Comparison of ENCODE assay signal across 8 cellular contexts in genomic region chr19:11268783-11269267, GRCh38. TPM values are rescaled to one million over a fixed set of nuclear protein-coding genes. Genes with fewer than 3 reads are reported as not detected.
DNase-seq lines count a peak whose midpoint lies in the region; ATAC-seq, FAIRE-seq and TF ChIP-seq lines count a peak whose summit lies in the region.

No MANE protein-coding gene starts in this region.

- no peak for ATAC-seq in A549
- ATAC-seq in GM18907 (IDR thresholded peaks at IDR 0.05; ENCODE audit: unreplicated experiment): no peak

- no peak overlapping the region for H3K27ac Mint-ChIP-seq in activated CD4-positive, alpha-beta memory T cell treated with anti-CD3 and anti-CD28 coated beads, Interleukin-2, amount 10 ng/mL, durations not matched to agents 7 days and 5 days

- no peak for TF ChIP-seq EP300 in A549 (IDR thresholded peaks at IDR 0.05)

- no peak for TF ChIP-seq POLR2A in A549 (IDR thresholded peaks at IDR 0.05; ENCODE audit: low read length)

- peak overlapping the region; percentile 0 to 51; a peak in 4 of 6 replicates for H3K27ac ChIP-seq in A549

- no peaks in the 10 kb centered on the region for H3K4me1 Mint-ChIP-seq in activated CD4-positive, alpha-beta memory T cell treated with anti-CD3 and anti-CD28 coated beads, Interleukin-2, amount 10 ng/mL, durations not matched to agents 7 days and 5 days

- H3K27me3 ChIP-seq in NT2/D1 (ENCODE audit: insufficient read depth, insufficient read length): no peaks in the 10 kb centered on the region

- no peaks in the 10 kb centered on the region for H3K36me3 ChIP-seq in NT2/D1 (ENCODE audit: insufficient read depth, insufficient read length, low read length)

- no peak overlapping the region for H3K4me2 ChIP-seq in A549

- WGBS in A549 (ENCODE audit: missing lambda C conversion rate): 58% methylated on average over 9 of the region's 10 CpGs

- H3K4me3 Mint-ChIP-seq in activated CD4-positive, alpha-beta memory T cell treated with anti-CD3 and anti-CD28 coated beads, Interleukin-2, amount 10 ng/mL, durations not matched to agents 7 days and 5 days: no peak overlapping the region

- DNase-seq in A549 (ENCODE audit: low read depth in 1 of 2, low spot score in 1 of 2): peak in 1 of 2 experiments; percentile 25
- DNase-seq in NT2/D1 (ENCODE audit: low read depth, low spot score): no peak
- DNase-seq in epidermal melanocyte (ENCODE audit: insufficient read length, low spot score): peak; percentile 45
- peak; percentile 65 for DNase-seq in mucosa of gallbladder (ENCODE audit: low spot score)
- DNase-seq in activated CD4-positive, alpha-beta memory T cell treated with anti-CD3 and anti-CD28 coated beads, Interleukin-2, amount 10 ng/mL, durations not matched to agents 7 days and 5 days: no peak
- no peak for DNase-seq in NCI-H510A treated with DMSO at 0.1 percent for 48 hours (lab: John Stamatoyannopoulos, UW)
- DNase-seq in activated T-cell treated with anti-CD3 and anti-CD28 coated beads, Interleukin-2, amount 50 U/mL, for 1 hour: no peak

- CTCF ChIA-PET in A549 (lab: Yijun Ruan, JAX): interaction anchor here (0.6 to 1.4 kb wide), 3 partner anchors 25 to 1123 kb away, joined by 3 to 5 read pairs (median 3); no protein-coding TSS in a partner anchor
- CTCF ChIA-PET in activated CD4-positive, alpha-beta memory T cell treated with anti-CD3 and anti-CD28 coated beads, Interleukin-2, amount 10 ng/mL, durations not matched to agents 7 days and 5 days (lab: Charles Lee): no interaction called here

- no peaks in the 10 kb centered on the region for H3K9me3 Mint-ChIP-seq in activated CD4-positive, alpha-beta memory T cell treated with anti-CD3 and anti-CD28 coated beads, Interleukin-2, amount 10 ng/mL, durations not matched to agents 7 days and 5 days

- peaks cover 24% of the 10 kb centered on the region for H3K4me1 ChIP-seq in A549
- peaks cover 4% of the 10 kb centered on the region for H3K4me1 ChIP-seq in NT2/D1 (ENCODE audit: insufficient read depth, insufficient read length)

- no peak for FAIRE-seq in A549 (lab: Jason Lieb, UNC)

- no peaks in the 10 kb centered on the region for H3K36me3 Mint-ChIP-seq in activated CD4-positive, alpha-beta memory T cell treated with anti-CD3 and anti-CD28 coated beads, Interleukin-2, amount 10 ng/mL, durations not matched to agents 7 days and 5 days (ENCODE audit: low read depth)

- no peak for TF ChIP-seq RAD21 in A549 (conservative IDR thresholded peaks at IDR 0.05 in 1 of 2, IDR thresholded peaks at IDR 0.05 in 1 of 2)

- POLR2A ChIA-PET in A549 (lab: Yijun Ruan, JAX): no interaction called here
- POLR2A ChIA-PET in activated CD4-positive, alpha-beta memory T cell treated with anti-CD3 and anti-CD28 coated beads, Interleukin-2, amount 10 ng/mL, durations not matched to agents 7 days and 5 days (lab: Charles Lee): interaction anchor here (0.6 kb wide), 1 partner anchor 139 kb away, joined by 3 read pairs; no protein-coding TSS in a partner anchor

- TF ChIP-seq CTCF in A549 (IDR thresholded peaks at IDR 0.05): no peak

- H3K27me3 Mint-ChIP-seq in activated CD4-positive, alpha-beta memory T cell treated with anti-CD3 and anti-CD28 coated beads, Interleukin-2, amount 10 ng/mL, durations not matched to agents 7 days and 5 days: peaks cover 59% of the 10 kb centered on the region

- H3K9me3 ChIP-seq in A549 (no peaks in the 10 kb centered on the region), NT2/D1 (ENCODE audit: insufficient read depth, low read length) (no peaks in the 10 kb centered on the region)

- no peak overlapping the region for H3K4me3 ChIP-seq in A549
- H3K4me3 ChIP-seq in NT2/D1 (ENCODE audit: insufficient read length, low read depth): no peak overlapping the region

- peak overlapping the region; percentile 16 for H3K9ac ChIP-seq in NT2/D1 (ENCODE audit: insufficient read length, low read depth)

TF ChIP-seq in A549, 52 proteins besides CTCF, POLR2A, EP300 and RAD21:
- TF ChIP-seq ZC3H11A (IDR thresholded peaks at IDR 0.05) (no peak), HEYL (CRISPR knock-in tag; IDR thresholded peaks at IDR 0.05) (no peak), KDM1A (IDR thresholded peaks at IDR 0.05; ENCODE audit: low read depth) (peak; percentile 51; the same call in 1 of the 2 replicates), CBX8 (IDR thresholded peaks at IDR 0.05) (no peak), NFE2L2 (conservative IDR thresholded peaks at IDR 0.05; ENCODE audit: low read length) (no peak), KDM5A (IDR thresholded peaks at IDR 0.05) (no peak)
TF ChIP-seq in A549: peak in this region for 1.

RNA-seq across cellular contexts. Expression of gene DOCK6, which starts 6.5 kb away (rescaled TPM):
- polyA plus RNA-seq in A549 (2011; rRNA removed) (8.0 and 9.6 TPM in 2 replicates), A549 (2017; fragmentation: RNase III; extraction: RNeasy Plus Mini Kit Qiagen cat#74134 plus additional on column Dnase treatment) (7.5 to 10.4 TPM (median 7.6 TPM) in 3 replicates)
- polyA plus RNA-seq in A549 (2012; cell fraction: cytosol; rRNA removed): 9.9 and 12.9 TPM in 2 replicates
- polyA plus RNA-seq in A549 (2012; cell fraction: nucleus; rRNA removed): 33.0 and 43.0 TPM in 2 replicates
- 10.3 and 15.9 TPM in 2 replicates for polyA minus RNA-seq in A549 (2011; rRNA and poly(A)+ RNA removed)
- total RNA-seq in mucosa of gallbladder: 102 TPM
- under 1 TPM; 0.35 to 0.68 TPM for total RNA-seq in activated CD4-positive, alpha-beta memory T cell treated with anti-CD3 and anti-CD28 coated beads, Interleukin-2, amount 10 ng/mL, durations not matched to agents 7 days and 5 days

RNA-seq across cellular contexts. Expression of gene TSPAN16, which starts 27.1 kb away (rescaled TPM):
- polyA plus RNA-seq in A549 (2011; rRNA removed) (not detected in 2 replicates), A549 (2017; fragmentation: RNase III; extraction: RNeasy Plus Mini Kit Qiagen cat#74134 plus additional on column Dnase treatment) (not detected in 3 replicates)
- polyA plus RNA-seq in A549 (2012; cell fraction: cytosol; rRNA removed): not detected in 2 replicates
- polyA plus RNA-seq in A549 (2012; cell fraction: nucleus; rRNA removed): not detected in 2 replicates
- not detected in 2 replicates for polyA minus RNA-seq in A549 (2011; rRNA and poly(A)+ RNA removed)
- not detected for total RNA-seq in mucosa of gallbladder
- not detected for total RNA-seq in activated CD4-positive, alpha-beta memory T cell treated with anti-CD3 and anti-CD28 coated beads, Interleukin-2, amount 10 ng/mL, durations not matched to agents 7 days and 5 days

RNA-seq across cellular contexts. Expression of gene ANGPTL8, which starts 29.4 kb away (rescaled TPM):
- 0.12 TPM in 1 of 2 replicates, not detected in the other for polyA plus RNA-seq in A549 (2011; rRNA removed)
- 0.20 TPM in 1 of 2 replicates, not detected in the other for polyA plus RNA-seq in A549 (2012; cell fraction: cytosol; rRNA removed)
- 0.20 TPM in 1 of 2 replicates, not detected in the other for polyA plus RNA-seq in A549 (2012; cell fraction: nucleus; rRNA removed)
- 0.16 TPM in 1 of 3 replicates, not detected in the others for polyA plus RNA-seq in A549 (2017; fragmentation: RNase III; extraction: RNeasy Plus Mini Kit Qiagen cat#74134 plus additional on column Dnase treatment)
- polyA minus RNA-seq in A549 (2011; rRNA and poly(A)+ RNA removed): not detected in 2 replicates
- total RNA-seq in mucosa of gallbladder: 0.95 TPM
- total RNA-seq in activated CD4-positive, alpha-beta memory T cell treated with anti-CD3 and anti-CD28 coated beads, Interleukin-2, amount 10 ng/mL, durations not matched to agents 7 days and 5 days: not detected

Comparison
In these comparisons a context has a peak if more than half of its experiments do, and no peak if none do; other contexts are left out.
1. DNase-seq: peak in epidermal melanocyte (single experiment) and mucosa of gallbladder (single experiment); none in NT2/D1 (single experiment), activated CD4-positive, alpha-beta memory T cell treated with anti-CD3 and anti-CD28 coated beads, Interleukin-2, amount 10 ng/mL, durations not matched to agents 7 days and 5 days (single experiment), NCI-H510A treated with DMSO at 0.1 percent for 48 hours (single experiment) and activated T-cell treated with anti-CD3 and anti-CD28 coated beads, Interleukin-2, amount 50 U/mL, for 1 hour (single experiment).
2. RNA of gene DOCK6, which starts 6.5 kb away (total RNA-seq): 102 TPM in mucosa of gallbladder (single experiment); 0.35 to 0.68 TPM in activated CD4-positive, alpha-beta memory T cell treated with anti-CD3 and anti-CD28 coated beads, Interleukin-2, amount 10 ng/mL, durations not matched to agents 7 days and 5 days; every median in the first group is over 10 times any median in the second.